10 cellular contexts compared by ENCODE assay signal in genomic region chr1:109615879-109616278, GRCh38. TPM values are rescaled to one million over a fixed set of nuclear protein-coding genes. Genes with fewer than 3 reads are reported as not detected.
A peak's percentile ranks its signal among the peaks of the same experiment; 100 is the strongest.
DNase-seq lines count a peak whose midpoint lies in the region; ATAC-seq and TF ChIP-seq lines count a peak whose summit lies in the region.
"Had no signal": no experiment of that assay in that cellular context is flagged by ENCODE, and none has a peak within 500 bp of the region (broad histone marks: within the 10 kb centered on the region; RNA-seq: fewer than 3 reads in every experiment).

No MANE protein-coding gene starts in this region.

- no peaks in the 10 kb centered on the region for H3K27me3 Mint-ChIP-seq in CD4-positive, alpha-beta memory T cell
- H3K27me3 Mint-ChIP-seq: central memory CD8-positive, alpha-beta T cell had no signal

- peak; percentile 43 to 68 (median 59) for DNase-seq in CD4-positive, alpha-beta memory T cell
- DNase-seq in NAMALWA (ENCODE audit: low spot score) (peak; percentile 41), mucosa of descending colon (no peak), DMS53 treated with DMSO at 0.1 percent for 48 hours (lab: John Stamatoyannopoulos, UW; ENCODE audit: unreplicated experiment) (no peak), HEK293T (ENCODE audit: extremely low spot score) (no peak), esophagus squamous epithelium (lab: John Stamatoyannopoulos, UW) (no peak)
- peak; percentile 59 for DNase-seq in central memory CD4-positive, alpha-beta T cell
- DNase-seq: Calu3 had no signal

- CTCF ChIA-PET in CD4-positive, alpha-beta memory T cell (lab: Charles Lee; ENCODE audit: partially characterized antibody), result interaction anchor here (1.0 to 3.2 kb wide), 8 partner anchors 14 to 84 kb away, joined by 3 to 11 read pairs (median 6); partner anchors contain the start of gene GNAI3
- CTCF ChIA-PET in HEK293T (lab: Yijun Ruan, JAX), result no interaction called here

- no peak overlapping the region for H3K4me3 ChIP-seq in CD4-positive, alpha-beta memory T cell (ENCODE audit: low read length in 2 of 2)
- H3K4me3 ChIP-seq in mucosa of descending colon, result no peak overlapping the region
- no peak overlapping the region for H3K4me3 ChIP-seq in esophagus squamous epithelium

- ATAC-seq in mucosa of descending colon (peak; percentile 7), GM19452 (IDR thresholded peaks at IDR 0.05; ENCODE audit: unreplicated experiment) (no peak)

- POLR2A ChIA-PET in CD4-positive, alpha-beta memory T cell (lab: Charles Lee; ENCODE audit: partially characterized antibody), result interaction anchor here (1.6 to 3.9 kb wide), 2 partner anchors 67 to 70 kb away, joined by 7 to 18 read pairs; partner anchors contain the start of gene GNAI3
- POLR2A ChIA-PET in HEK293T (lab: Yijun Ruan, JAX), result interaction anchor here (2.4 kb wide), 1 partner anchor 67 kb away, joined by 16 read pairs; the partner anchor contains the start of gene GNAI3

- H3K4me1 Mint-ChIP-seq in CD4-positive, alpha-beta memory T cell, result peaks cover 27 to 49% (median 34%) of the 10 kb centered on the region in 4 donors

- H3K27ac ChIP-seq in CD4-positive, alpha-beta memory T cell (ENCODE audit: low read depth, low read length), result peak overlapping the region; percentile 59
- peak overlapping the region in 2 of 4 donors; percentile 50 to 71 for H3K27ac ChIP-seq in esophagus squamous epithelium

- peak overlapping the region; percentile 78 to 98 (median 93) for H3K27ac Mint-ChIP-seq in CD4-positive, alpha-beta memory T cell

- H3K9me3 ChIP-seq in CD4-positive, alpha-beta memory T cell (ENCODE audit: control insufficient read depth in 1 of 2, low read length in 2 of 2), result no peaks in the 10 kb centered on the region
- no peaks in the 10 kb centered on the region for H3K9me3 ChIP-seq in mucosa of descending colon
- no peaks in the 10 kb centered on the region for H3K9me3 ChIP-seq in esophagus squamous epithelium

- no peaks in the 10 kb centered on the region for H3K36me3 ChIP-seq in CD4-positive, alpha-beta memory T cell (ENCODE audit: insufficient read depth, low read length)
- H3K36me3 ChIP-seq in mucosa of descending colon (ENCODE audit: low read depth), result no peaks in the 10 kb centered on the region
- H3K36me3 ChIP-seq in esophagus squamous epithelium, result no peaks in the 10 kb centered on the region

- peak overlapping the region in 7 of 8 donors; percentile 1 to 53 (median 15) for H3K4me3 Mint-ChIP-seq in CD4-positive, alpha-beta memory T cell
- H3K4me3 Mint-ChIP-seq: central memory CD8-positive, alpha-beta T cell had no signal

- H3K9me3 Mint-ChIP-seq in CD4-positive, alpha-beta memory T cell, result peaks cover 0 to 2% (median 0%) of the 10 kb centered on the region in 8 donors
- H3K9me3 Mint-ChIP-seq: central memory CD8-positive, alpha-beta T cell had no signal

- peaks cover 38% of the 10 kb centered on the region for H3K4me1 ChIP-seq in CD4-positive, alpha-beta memory T cell (ENCODE audit: insufficient read depth, low read length)
- peaks cover 8% of the 10 kb centered on the region for H3K4me1 ChIP-seq in mucosa of descending colon (ENCODE audit: low read depth)
- peaks cover 0 to 38% (median 10%) of the 10 kb centered on the region in 3 donors for H3K4me1 ChIP-seq in esophagus squamous epithelium

- no peak for TF ChIP-seq CTCF in mucosa of descending colon (IDR thresholded peaks at IDR 0.05)
- no peak for TF ChIP-seq CTCF in esophagus squamous epithelium (IDR thresholded peaks at IDR 0.05)

- no peaks in the 10 kb centered on the region for H3K27me3 ChIP-seq in CD4-positive, alpha-beta memory T cell (ENCODE audit: insufficient read depth, low read length)
- H3K27me3 ChIP-seq in esophagus squamous epithelium, result no peaks in the 10 kb centered on the region

- TF ChIP-seq POLR2A in esophagus squamous epithelium (IDR thresholded peaks at IDR 0.05), result peak in 1 of 4 donors; percentile 31

- peaks cover 0 to 10% of the 10 kb centered on the region in 2 donors for H3K36me3 Mint-ChIP-seq in CD4-positive, alpha-beta memory T cell

- WGBS in esophagus squamous epithelium, 2 donors, result 59 to 74% methylated on average over 3 of the region's 3 CpGs

- intact Hi-C loops in CD4-positive, alpha-beta memory T cell (cut with micrococcal nuclease), result loop anchor here (2.0 kb wide), 1 partner anchor 13 kb away; no protein-coding TSS in a partner anchor
- intact Hi-C loops in mucosa of descending colon (cut with DNase I, micrococcal nuclease) (no loop called here), esophagus squamous epithelium (cut with DNase I) (no loop called here)

TF ChIP-seq in HEK293T, 16 proteins besides CTCF, POLR2A, EP300 and RAD21:
- TF ChIP-seq ARNT (IDR thresholded peaks at IDR 0.05) (no peak), LEF1 (IDR thresholded peaks at IDR 0.05; ENCODE audit: borderline replicate concordance) (no peak), HDGF (IDR thresholded peaks at IDR 0.05; ENCODE audit: borderline replicate concordance) (no peak), TARDBP (IDR thresholded peaks at IDR 0.05) (no peak), FOXK2 (IDR thresholded peaks at IDR 0.05) (no peak), SUZ12 (IDR thresholded peaks at IDR 0.05) (no peak), FOXA1 (IDR thresholded peaks at IDR 0.05) (no peak), SP1 (IDR thresholded peaks at IDR 0.05) (no peak)
TF ChIP-seq in HEK293T: peak in this region for 0.

RNA-seq across cellular contexts. Expression of gene GNAT2, which starts 3.5 kb away (rescaled TPM):
- total RNA-seq in CD4-positive, alpha-beta memory T cell, result not detected
- polyA plus RNA-seq in CD4-positive, alpha-beta memory T cell, result not detected
- total RNA-seq in mucosa of descending colon, result not detected
- not detected for total RNA-seq in esophagus squamous epithelium
- total RNA-seq: Calu3 had no signal

RNA-seq across cellular contexts. Expression of gene AMPD2, which starts 3.8 kb away (rescaled TPM):
- 10 to 100 TPM; 87.0 to 96.1 TPM for total RNA-seq in CD4-positive, alpha-beta memory T cell
- polyA plus RNA-seq in CD4-positive, alpha-beta memory T cell, result 10 to 100 TPM; 43.8 to 56.2 TPM
- total RNA-seq in mucosa of descending colon, result 10 to 100 TPM; 35.6 to 47.4 (median 40.9) TPM
- 10 to 100 TPM; 18.5 to 51.5 (median 24.4) TPM for total RNA-seq in esophagus squamous epithelium

RNA-seq across cellular contexts. Expression of gene GSTM4, which starts 40.0 kb away (rescaled TPM):
- total RNA-seq in CD4-positive, alpha-beta memory T cell, result 10 to 100 TPM; 12.6 to 14.2 TPM
- polyA plus RNA-seq in CD4-positive, alpha-beta memory T cell, result 10 to 100 TPM in 1 of 2 donors, 1 to 10 TPM in 1; 1.7 to 10.4 TPM
- 10 to 100 TPM; 63.4 to 96.3 (median 74.2) TPM for total RNA-seq in mucosa of descending colon
- 10 to 100 TPM; 13.5 to 53.5 (median 29.4) TPM for total RNA-seq in esophagus squamous epithelium

RNA-seq across cellular contexts. Expression of gene GSTM2, which starts 52.0 kb away (rescaled TPM):
- total RNA-seq in CD4-positive, alpha-beta memory T cell, result 10 to 100 TPM; 30.9 to 31.4 TPM
- polyA plus RNA-seq in CD4-positive, alpha-beta memory T cell, result 10 to 100 TPM; 11.8 to 14.0 TPM
- 10 to 100 TPM; 23.8 to 87.7 (median 41.0) TPM for total RNA-seq in mucosa of descending colon
- total RNA-seq in esophagus squamous epithelium, result 10 to 100 TPM; 17.8 to 87.9 (median 46.2) TPM

Comparison
In these comparisons a context has a peak if more than half of its experiments do, and no peak if none do; other contexts are left out.
1. DNase-seq: peak in CD4-positive, alpha-beta memory T cell (5 of 5), NAMALWA (single experiment) and central memory CD4-positive, alpha-beta T cell (single experiment); none in mucosa of descending colon (0 of 3), DMS53 treated with DMSO at 0.1 percent for 48 hours (single experiment), HEK293T (single experiment) and esophagus squamous epithelium (single experiment).